Comparison of ENCODE assay signal across 16 cellular contexts in the genomic region with DNA sequence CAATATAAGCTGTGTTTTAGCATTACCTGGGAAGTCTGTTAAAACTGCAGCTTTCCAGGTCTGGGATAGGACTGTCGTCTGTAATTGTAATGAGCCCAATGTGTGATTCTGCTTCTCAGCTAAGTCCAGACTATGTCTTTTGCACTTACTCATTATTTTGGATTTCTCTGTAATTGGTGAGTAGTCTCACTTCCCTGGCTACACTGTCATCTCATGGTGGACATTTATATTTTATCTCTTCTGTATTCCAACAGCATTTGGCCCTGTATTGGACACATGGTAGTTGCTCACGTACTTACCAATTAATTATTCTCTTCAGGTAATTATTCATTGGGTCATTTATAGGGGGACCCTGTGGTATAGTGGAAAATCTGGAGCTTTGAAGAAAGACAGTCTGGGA. TPM values are rescaled to one million over a fixed set of nuclear protein-coding genes. Genes with fewer than 3 reads are reported as not detected.
DNase-seq lines count a peak whose midpoint lies in the region; ATAC-seq and TF ChIP-seq lines count a peak whose summit lies in the region.
"Had no signal": no experiment of that assay in that cellular context is flagged by ENCODE, and none has a peak within 500 bp of the region (broad histone marks: within the 10 kb centered on the region; RNA-seq: fewer than 3 reads in every experiment).

No MANE protein-coding gene starts in this region.

- intact Hi-C loops in gastrocnemius medialis (cut with DNase I; ENCODE audit: low total_unique reads), result no loop called here

- H3K4me3 ChIP-seq in fibroblast of villous mesenchyme (ENCODE audit: low read depth, low read length), result no peak overlapping the region
- no peak overlapping the region for H3K4me3 ChIP-seq in stomach smooth muscle (ENCODE audit: low read length in 2 of 2)
- no peak overlapping the region for H3K4me3 ChIP-seq in gastrocnemius medialis
- H3K4me3 ChIP-seq: ovary had no signal

- H3K4me1 ChIP-seq in stomach smooth muscle (ENCODE audit: control insufficient read depth, insufficient read depth, low read length) (peaks cover 38% of the 10 kb centered on the region), gastrocnemius medialis (no peaks in the 10 kb centered on the region)

- DNase-seq in fibroblast of villous mesenchyme (ENCODE audit: low read depth) (peak; percentile 38), gastrocnemius medialis (no peak), NCI-H526 treated with DMSO at 0.1 percent for 48 hours (lab: John Stamatoyannopoulos, UW) (no peak), NOMO-1 treated with dmso at 0.1 percent for 144 hours (lab: John Stamatoyannopoulos, UW; ENCODE audit: unreplicated experiment) (no peak)
- DNase-seq: activated CD4-positive, alpha-beta T cell treated with anti-CD3 and anti-CD28 coated beads for 4 hours; caudate nucleus; CD4-positive, alpha-beta T cell; NCI-H187; NCI-H524; ovary; RPMI8226; stimulated activated CD4-positive, alpha-beta T cell treated with anti-CD3 and anti-CD28 coated beads, Interleukin-12 subunit alpha, Interleukin-12 subunit beta, amount 100 ng/mL, for 4 hours; stimulated activated naive CD8-positive, alpha-beta T cell treated with anti-CD3 and anti-CD28 coated beads, Interleukin-15, amount 100 ng/mL, for 72 hours had no signal

- H3K9me3 ChIP-seq in stomach smooth muscle (ENCODE audit: control insufficient read depth in 2 of 2, low read length in 2 of 2), result no peaks in the 10 kb centered on the region
- H3K9me3 ChIP-seq in gastrocnemius medialis, result no peaks in the 10 kb centered on the region
- H3K9me3 ChIP-seq: ovary had no signal

- peak overlapping the region; percentile 73 for H3K27ac ChIP-seq in stomach smooth muscle (ENCODE audit: low read length)
- no peak overlapping the region for H3K27ac ChIP-seq in gastrocnemius medialis
- H3K27ac ChIP-seq: ovary had no signal

- ATAC-seq in SK-N-SH treated with all-trans-retinoic acid at 6 μM for 48 hours, result peak; percentile 69
- no peak for ATAC-seq in gastrocnemius medialis
- ATAC-seq: stimulated activated naive CD8-positive, alpha-beta T cell treated with anti-CD3 and anti-CD28 coated beads, Interleukin-15, amount 100 ng/mL, for 72 hours had no signal

- in situ Hi-C loops in gastrocnemius medialis (cut with MboI; ENCODE audit: low sequenced_read_pairs in 4 of 4), result no loop called here

- TF ChIP-seq CTCF in fibroblast of villous mesenchyme (IDR thresholded peaks at IDR 0.05; ENCODE audit: insufficient read depth, low read depth, low read length), result peak; percentile 35
- TF ChIP-seq CTCF in gastrocnemius medialis (IDR thresholded peaks at IDR 0.05 in 4 of 5, conservative IDR thresholded peaks at IDR 0.05 in 1 of 5), result no peak

- H3K36me3 ChIP-seq in stomach smooth muscle (ENCODE audit: control insufficient read depth in 2 of 2, insufficient read depth in 2 of 2, low read length in 2 of 2) (no peaks in the 10 kb centered on the region), gastrocnemius medialis (no peaks in the 10 kb centered on the region)
- H3K36me3 ChIP-seq: ovary had no signal

- no peak for TF ChIP-seq POLR2A in gastrocnemius medialis (IDR thresholded peaks at IDR 0.05)

- peak; percentile 73 for TF ChIP-seq RAD21 in Ishikawa (IDR thresholded peaks at IDR 0.05; ENCODE audit: low read depth)

- H3K27me3 ChIP-seq in stomach smooth muscle (ENCODE audit: control insufficient read depth in 1 of 2, insufficient read depth in 2 of 2, low read length in 2 of 2) (no peaks in the 10 kb centered on the region), gastrocnemius medialis (no peaks in the 10 kb centered on the region)
- H3K27me3 ChIP-seq: ovary had no signal

- no peak for TF ChIP-seq EP300 in Ishikawa (IDR thresholded peaks at IDR 0.05; ENCODE audit: borderline replicate concordance)

- no peak overlapping the region for H3K9ac ChIP-seq in stomach smooth muscle (ENCODE audit: low read length in 2 of 2)

TF ChIP-seq in Ishikawa, 13 proteins besides CTCF, POLR2A, EP300 and RAD21 (continues in another document):
- TF ChIP-seq ZBTB7A (IDR thresholded peaks at IDR 0.05; ENCODE audit: low read depth) (no peak), EGR1 (IDR thresholded peaks at IDR 0.05) (no peak), CREB1 (IDR thresholded peaks at IDR 0.05; ENCODE audit: low read depth) (no peak), TAF1 (IDR thresholded peaks at IDR 0.05; ENCODE audit: low read depth) (no peak), CEBPB (IDR thresholded peaks at IDR 0.05) (no peak), FOXM1 (IDR thresholded peaks at IDR 0.05; ENCODE audit: borderline replicate concordance, low read depth) (no peak), YY1 (IDR thresholded peaks at IDR 0.05; ENCODE audit: low read depth) (no peak), TEAD4 (IDR thresholded peaks at IDR 0.05) (no peak), NFIC (IDR thresholded peaks at IDR 0.05) (no peak)
- TF ChIP-seq, protein P1, sequence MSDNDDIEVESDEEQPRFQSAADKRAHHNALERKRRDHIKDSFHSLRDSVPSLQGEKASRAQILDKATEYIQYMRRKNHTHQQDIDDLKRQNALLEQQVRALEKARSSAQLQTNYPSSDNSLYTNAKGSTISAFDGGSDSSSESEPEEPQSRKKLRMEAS (IDR thresholded peaks at IDR 0.05), result no peak
- TF ChIP-seq, protein P2, sequence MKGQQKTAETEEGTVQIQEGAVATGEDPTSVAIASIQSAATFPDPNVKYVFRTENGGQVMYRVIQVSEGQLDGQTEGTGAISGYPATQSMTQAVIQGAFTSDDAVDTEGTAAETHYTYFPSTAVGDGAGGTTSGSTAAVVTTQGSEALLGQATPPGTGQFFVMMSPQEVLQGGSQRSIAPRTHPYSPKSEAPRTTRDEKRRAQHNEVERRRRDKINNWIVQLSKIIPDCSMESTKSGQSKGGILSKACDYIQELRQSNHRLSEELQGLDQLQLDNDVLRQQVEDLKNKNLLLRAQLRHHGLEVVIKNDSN (IDR thresholded peaks at IDR 0.05), result no peak

TF ChIP-seq in SK-N-SH treated with all-trans-retinoic acid at 6 μM for 48 hours, 23 proteins besides CTCF, POLR2A, EP300 and RAD21:
- TF ChIP-seq ISL1 (CRISPR knock-in tag; IDR thresholded peaks at IDR 0.05) (no peak), GLIS3 (CRISPR knock-in tag; IDR thresholded peaks at IDR 0.05) (no peak)
TF ChIP-seq in SK-N-SH treated with all-trans-retinoic acid at 6 μM for 48 hours: peak in this region for 0.

RNA-seq across cellular contexts. Expression of a gene that starts 28.0 kb away (rescaled TPM):
- total RNA-seq in fibroblast of villous mesenchyme (under 0.01 TPM in 1 of 2 replicates, not detected in the other), gastrocnemius medialis (not detected)
- total RNA-seq: CD4-positive, alpha-beta T cell had no signal
